Comparison of ENCODE assay signal across 9 cellular contexts in the genomic region with DNA sequence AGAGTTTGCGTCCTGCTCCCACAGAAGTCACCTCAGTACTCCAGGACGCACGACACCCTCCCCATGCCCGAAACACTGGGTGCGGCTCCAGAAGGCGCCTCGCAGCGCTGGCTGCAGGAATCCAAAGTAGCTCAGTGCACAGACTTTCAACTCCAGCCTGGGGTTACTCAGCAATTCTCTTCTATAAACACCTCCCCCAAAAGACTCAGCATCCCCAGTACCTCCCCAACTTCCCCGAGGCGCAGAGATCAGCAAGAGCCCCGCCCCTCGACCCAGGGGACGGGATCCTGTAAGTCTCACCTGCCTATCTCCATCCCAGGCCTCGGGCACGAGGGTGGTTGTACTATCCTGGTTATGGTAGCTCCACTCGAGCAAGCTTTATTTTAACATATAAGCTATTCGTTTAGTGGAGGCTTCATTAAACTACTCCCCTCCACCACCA.
DNase-seq lines count a peak whose midpoint lies in the region; ATAC-seq and TF ChIP-seq lines count a peak whose summit lies in the region.
"Had no signal": no experiment of that assay in that cellular context is flagged by ENCODE, and none has a peak within 500 bp of the region (broad histone marks: within the 10 kb centered on the region; RNA-seq: fewer than 3 reads in every experiment).

No MANE protein-coding gene starts in this region.

- H3K36me3 ChIP-seq in esophagus muscularis mucosa = peaks cover 0 to 1% (median 0%) of the 10 kb centered on the region in 4 donors

- no peak for TF ChIP-seq EP300 in esophagus muscularis mucosa (IDR thresholded peaks at IDR 0.05)

- H3K4me1 ChIP-seq in H9 (ENCODE audit: insufficient read depth, low read length) (no peaks in the 10 kb centered on the region; the same call in 1 of the 2 replicates), esophagus muscularis mucosa (peaks cover 26 to 30% (median 30%) of the 10 kb centered on the region in 4 donors)

- H2BK15ac ChIP-seq in H9 (ENCODE audit: low read depth, low read length) = no peak overlapping the region

- H3K4me3 ChIP-seq in esophagus muscularis mucosa = peak overlapping the region; percentile 48 to 60 (median 50)

- no peak overlapping the region for H2BK120ac ChIP-seq in H9 (ENCODE audit: low read depth, low read length, poor library complexity, severe bottlenecking)

- H3K27me3 ChIP-seq in H9 (ENCODE audit: insufficient read depth, low read length) (peaks cover 27% of the 10 kb centered on the region; the same call in 1 of the 2 replicates), esophagus muscularis mucosa (peaks cover 0 to 41% (median 23%) of the 10 kb centered on the region in 4 donors)

- no peak overlapping the region for H3K56ac ChIP-seq in H9 (ENCODE audit: insufficient read length, low read depth, low read length)

- H2BK20ac ChIP-seq in H9 (ENCODE audit: low read depth, low read length, poor library complexity, severe bottlenecking) = no peak overlapping the region

- no peak overlapping the region for H3K27ac Mint-ChIP-seq in H9

- H3K14ac ChIP-seq in H9 (ENCODE audit: insufficient read depth, low read length) = no peak overlapping the region

- no peak overlapping the region for H4K5ac ChIP-seq in H9 (ENCODE audit: insufficient read length, low read depth, low read length)

- H3K4me3 Mint-ChIP-seq in H9 = peak overlapping the region; percentile 70 to 93

- peaks cover 25% of the 10 kb centered on the region for H3K23me2 ChIP-seq in H9 (ENCODE audit: insufficient read length, low read depth, low read length, poor library complexity, severe bottlenecking)

- H2BK5ac ChIP-seq in H9 (ENCODE audit: insufficient read length, low read length) = no peak overlapping the region

- H3K27ac ChIP-seq in H9 (ENCODE audit: insufficient read length, low read depth, low read length) = no peak overlapping the region
- no peak overlapping the region for H3K27ac ChIP-seq in esophagus muscularis mucosa (replicated peaks in 1 of 4)

- no peak overlapping the region for H3K4ac ChIP-seq in H9 (ENCODE audit: low read depth, low read length)

- no peak overlapping the region for H3K18ac ChIP-seq in H9 (ENCODE audit: insufficient read length, low read depth, low read length)

- peak; percentile 40 for ATAC-seq in sciatic nerve
- ATAC-seq in GM19351 (IDR thresholded peaks at IDR 0.05; ENCODE audit: unreplicated experiment) = no peak
- ATAC-seq in HG02678 (IDR thresholded peaks at IDR 0.05; ENCODE audit: unreplicated experiment) = no peak

- no peaks in the 10 kb centered on the region for H3K9me3 Mint-ChIP-seq in H9

- H3K79me2 ChIP-seq in H9 (ENCODE audit: insufficient read depth, low read length) = no peaks in the 10 kb centered on the region

- H3K4me2 ChIP-seq in H9 (ENCODE audit: insufficient read depth, insufficient read length, low read length) = peak overlapping the region; percentile 86

- WGBS in H9 (ENCODE audit: extremely low coverage, insufficient read length, low lambda C conversion rate) = no CpG with 5 or more reads among the region's 17 CpGs
- WGBS in esophagus muscularis mucosa = 28% methylated on average over 8 of the region's 17 CpGs

- no peaks in the 10 kb centered on the region; a peak in 1 of 7 replicates for H3K36me3 Mint-ChIP-seq in H9 (ENCODE audit: insufficient read depth in 1 of 3, low read depth in 3 of 3)

- no peak overlapping the region for H4K8ac ChIP-seq in H9 (replicated peaks; ENCODE audit: insufficient read length, low read depth, low read length)

- peak overlapping the region; percentile 39 for H3K9ac ChIP-seq in H9 (ENCODE audit: extremely low read depth, insufficient read length, low read length)

- no peak overlapping the region for H3K23ac ChIP-seq in H9 (ENCODE audit: insufficient read length, low read depth, low read length)

- H4K20me1 ChIP-seq in H9 (ENCODE audit: control insufficient read depth, insufficient read depth, insufficient read length) = peaks cover 3% of the 10 kb centered on the region

- TF ChIP-seq CTCF in H9 (conservative IDR thresholded peaks at IDR 0.05) (no peak), esophagus muscularis mucosa (IDR thresholded peaks at IDR 0.05) (no peak)

- H3K27me3 Mint-ChIP-seq in H9 (ENCODE audit: low read depth) = peaks cover 76% of the 10 kb centered on the region

- H3T11ph ChIP-seq in H9 (ENCODE audit: low read length) = no peak overlapping the region

- peak; percentile 72 for DNase-seq in H9
- peak; percentile 96 for DNase-seq in SKM-1 treated with dmso at 0.1 percent for 144 hours (lab: John Stamatoyannopoulos, UW; ENCODE audit: unreplicated experiment)
- no peak for DNase-seq in esophagus muscularis mucosa (ENCODE audit: extremely low spot score)
- DNase-seq in sciatic nerve (ENCODE audit: low spot score) = no peak
- no peak for DNase-seq in dedifferentiated amniotic fluid mesenchymal stem cell (ENCODE audit: extremely low spot score)
- no peak for DNase-seq in A172 (ENCODE audit: low spot score)
- DNase-seq: amniotic stem cell had no signal

- H4K91ac ChIP-seq in H9 (ENCODE audit: insufficient read length, low read depth, low read length) = no peak overlapping the region

- H3K4me1 Mint-ChIP-seq in H9 = peaks cover 21 to 34% of the 10 kb centered on the region in 2 experiments

- no peak for TF ChIP-seq POLR2A in esophagus muscularis mucosa (IDR thresholded peaks at IDR 0.05; ENCODE audit: low read depth)

- H3K9me3 ChIP-seq in H9 (ENCODE audit: control insufficient read depth, low read depth, low read length) (no peaks in the 10 kb centered on the region), esophagus muscularis mucosa (no peaks in the 10 kb centered on the region)

- H2AFZ ChIP-seq in H9 (ENCODE audit: low read length) = no peak overlapping the region

- H3K79me1 ChIP-seq in H9 (ENCODE audit: insufficient read depth, low read depth, low read length, poor library complexity, severe bottlenecking) = no peaks in the 10 kb centered on the region

- H2AK5ac ChIP-seq in H9 (ENCODE audit: insufficient read length, low read length) = no peak overlapping the region

- intact Hi-C loops in esophagus muscularis mucosa (cut with DNase I) (no loop called here), sciatic nerve (cut with DNase I) (no loop called here)

- no peak overlapping the region for H2BK12ac ChIP-seq in H9 (ENCODE audit: insufficient read length, low read depth, low read length)

Comparison
In these comparisons a context has a peak if more than half of its experiments do, and no peak if none do; other contexts are left out.
1. DNase-seq: peak in H9 (single experiment) and SKM-1 treated with dmso at 0.1 percent for 144 hours (single experiment); none in esophagus muscularis mucosa (single experiment), sciatic nerve (single experiment), dedifferentiated amniotic fluid mesenchymal stem cell (single experiment) and A172 (single experiment).